Comparison of ENCODE assay signal across 1 cellular context in the genomic region with DNA sequence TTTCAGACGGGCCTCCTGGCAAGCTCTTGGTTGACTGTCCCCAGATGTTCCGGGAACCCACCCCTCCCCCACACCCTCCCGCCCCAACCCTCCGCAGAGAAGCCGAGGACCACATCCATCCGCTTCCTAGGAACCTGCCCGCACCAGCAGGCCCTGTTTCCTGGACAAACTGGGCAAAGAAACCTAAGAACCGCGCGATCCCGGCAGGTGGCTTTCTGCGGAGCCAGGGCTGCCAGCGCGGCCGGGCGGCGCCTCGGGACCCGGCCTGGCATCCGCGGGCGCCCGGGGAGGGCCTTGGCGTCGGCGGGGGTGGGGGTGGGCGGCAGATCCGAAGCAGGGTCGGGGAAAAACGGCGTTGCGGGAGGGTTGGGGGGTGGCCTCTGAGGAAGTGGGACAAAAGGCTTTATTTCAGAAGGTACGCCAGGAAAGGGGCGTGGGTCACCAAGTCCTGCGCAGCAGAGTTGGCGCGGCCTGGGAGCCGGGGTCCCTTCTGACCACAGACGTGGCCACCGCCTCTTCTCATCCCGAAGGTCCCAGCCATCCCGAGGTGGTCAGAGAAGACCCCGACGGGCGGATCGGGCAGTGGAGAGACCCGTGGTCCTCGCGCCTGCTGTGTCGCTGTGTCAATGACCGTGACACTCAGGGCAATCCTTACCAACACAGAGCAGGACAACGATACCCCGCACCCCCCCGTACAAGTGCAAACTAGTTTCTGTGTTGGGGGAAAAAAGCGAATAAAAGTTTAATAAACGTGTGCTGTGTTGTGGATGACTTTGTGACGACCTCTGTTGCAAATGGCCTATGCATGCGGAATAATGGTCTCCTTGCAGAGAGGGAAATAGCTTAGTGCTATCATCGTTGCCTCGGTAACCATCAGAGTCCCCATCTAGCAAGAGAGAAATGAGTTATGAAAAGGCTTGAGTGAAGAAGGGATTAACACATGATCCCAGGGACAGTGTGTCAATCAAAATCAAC.
TF ChIP-seq lines count a peak whose summit lies in the region.

No MANE protein-coding gene starts in this region.

TF ChIP-seq in IMR-90, 13 proteins besides CTCF, POLR2A, EP300 and RAD21 (continued from another document):
- no peak for TF ChIP-seq USF2 (IDR thresholded peaks at IDR 0.05; ENCODE audit: low read depth, low read length)
- no peak for TF ChIP-seq MAFK (IDR thresholded peaks at IDR 0.05; ENCODE audit: low read depth, low read length)
- no peak for TF ChIP-seq FOS (IDR thresholded peaks at IDR 0.05; ENCODE audit: low read depth, low read length)
- no peak for TF ChIP-seq MXI1 (IDR thresholded peaks at IDR 0.05; ENCODE audit: borderline replicate concordance, low read depth, low read length)
